1 cellular context compared by ENCODE assay signal in the genomic region with DNA sequence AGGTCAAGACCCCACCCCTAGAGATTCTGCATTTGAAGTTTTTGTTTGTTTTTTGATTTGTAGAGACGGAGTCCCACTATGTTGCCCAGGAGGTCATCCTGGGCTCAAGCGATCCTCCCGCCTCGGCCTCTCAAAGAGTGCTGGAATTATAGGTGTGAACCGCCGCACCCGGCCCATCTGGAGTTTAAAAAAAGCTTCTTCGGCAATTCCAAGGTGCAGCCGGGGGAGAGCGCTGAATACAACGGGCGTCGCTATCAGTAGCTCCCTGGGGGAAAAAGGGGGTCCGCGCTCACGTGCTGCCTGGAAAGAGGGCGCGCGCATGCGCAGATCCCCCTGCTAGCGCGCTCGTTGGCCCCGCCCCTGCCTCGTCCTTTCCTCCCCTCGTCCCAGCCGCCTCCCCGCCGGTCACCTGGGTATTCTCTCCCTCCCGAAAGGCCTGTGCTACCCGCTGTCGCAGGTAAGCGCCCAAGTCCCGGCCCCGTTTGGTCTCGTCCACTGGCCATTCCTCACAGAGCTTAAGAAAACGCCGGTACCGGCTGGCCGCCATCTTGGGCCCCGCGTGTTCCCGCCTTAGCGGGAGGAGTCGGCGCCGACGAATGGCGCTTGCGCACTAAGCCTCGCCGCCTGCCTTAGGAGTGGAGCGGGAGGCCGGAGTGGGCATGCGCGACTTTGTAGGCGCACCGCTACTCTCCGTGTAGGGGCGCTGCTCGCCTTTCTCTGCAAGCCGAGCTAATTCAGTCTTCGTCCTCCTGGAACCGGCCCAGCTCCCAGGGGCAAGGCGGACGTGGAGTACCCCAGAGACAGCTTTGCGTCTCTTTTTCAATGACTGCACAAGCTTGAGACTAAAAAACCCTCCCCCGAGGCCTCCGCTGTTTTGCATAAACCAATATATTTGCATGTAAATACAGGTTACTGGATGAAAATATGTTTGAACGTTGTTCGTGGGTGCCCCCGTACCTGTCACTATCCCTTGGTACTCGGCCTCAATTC.
A peak's percentile ranks its signal among the peaks of the same experiment; 100 is the strongest.
TF ChIP-seq lines count a peak whose summit lies in the region.

Gene UQCC2, minus strand, starts transcription at position 561 of the 990 bp plus-strand sequence. Its CDS starts 14 bp downstream, at position 547.

TF ChIP-seq in HepG2, 621 proteins besides CTCF, POLR2A, EP300 and RAD21 (continued from another document and continues in another):
- peak; percentile 94 for TF ChIP-seq ZNF350 (CRISPR knock-in tag; IDR thresholded peaks at IDR 0.05; ENCODE audit: borderline replicate concordance, low read depth)
- no peak for TF ChIP-seq HMGA1 (CRISPR knock-in tag; conservative IDR thresholded peaks at IDR 0.05)
- TF ChIP-seq ELF3 (CRISPR knock-in tag; IDR thresholded peaks at IDR 0.05), result peak; percentile 57
- peak; percentile 89; the same call in 1 of the 2 replicates for TF ChIP-seq ZNF235 (CRISPR knock-in tag; IDR thresholded peaks at IDR 0.05; ENCODE audit: borderline replicate concordance)
- TF ChIP-seq EHMT2 (IDR thresholded peaks at IDR 0.05; ENCODE audit: borderline replicate concordance, low read depth, low read length), result no peak
- TF ChIP-seq, protein P1, sequence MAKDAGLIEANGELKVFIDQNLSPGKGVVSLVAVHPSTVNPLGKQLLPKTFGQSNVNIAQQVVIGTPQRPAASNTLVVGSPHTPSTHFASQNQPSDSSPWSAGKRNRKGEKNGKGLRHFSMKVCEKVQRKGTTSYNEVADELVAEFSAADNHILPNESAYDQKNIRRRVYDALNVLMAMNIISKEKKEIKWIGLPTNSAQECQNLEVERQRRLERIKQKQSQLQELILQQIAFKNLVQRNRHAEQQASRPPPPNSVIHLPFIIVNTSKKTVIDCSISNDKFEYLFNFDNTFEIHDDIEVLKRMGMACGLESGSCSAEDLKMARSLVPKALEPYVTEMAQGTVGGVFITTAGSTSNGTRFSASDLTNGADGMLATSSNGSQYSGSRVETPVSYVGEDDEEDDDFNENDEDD (CRISPR knock-in tag; IDR thresholded peaks at IDR 0.05; ENCODE audit: borderline replicate concordance), result peak; percentile 95
- peak; percentile 88 for TF ChIP-seq ZBTB10 (CRISPR knock-in tag; IDR thresholded peaks at IDR 0.05; ENCODE audit: borderline replicate concordance)
- TF ChIP-seq KDM1A (CRISPR knock-in tag; IDR thresholded peaks at IDR 0.05), result no peak
- TF ChIP-seq GTF2F1 (IDR thresholded peaks at IDR 0.05; ENCODE audit: low read length), result no peak; the same call in 1 of the 2 replicates
- no peak; the same call in 1 of the 2 replicates for TF ChIP-seq ZBTB2 (CRISPR knock-in tag; IDR thresholded peaks at IDR 0.05; ENCODE audit: low read depth)
- TF ChIP-seq SATB2 (CRISPR knock-in tag; IDR thresholded peaks at IDR 0.05), result 0 out of 2 replicates have a peak, but pooled peaks have one; percentile 69
- TF ChIP-seq MAF1 (CRISPR knock-in tag; IDR thresholded peaks at IDR 0.05; ENCODE audit: borderline replicate concordance), result no peak
- peak; percentile 37 for TF ChIP-seq MLX (CRISPR knock-in tag; IDR thresholded peaks at IDR 0.05)
- peak; percentile 98 for TF ChIP-seq E2F1 (CRISPR knock-in tag; IDR thresholded peaks at IDR 0.05)
- peak; percentile 97 for TF ChIP-seq TAF1 (CRISPR knock-in tag; IDR thresholded peaks at IDR 0.05)
- TF ChIP-seq, protein P2, sequence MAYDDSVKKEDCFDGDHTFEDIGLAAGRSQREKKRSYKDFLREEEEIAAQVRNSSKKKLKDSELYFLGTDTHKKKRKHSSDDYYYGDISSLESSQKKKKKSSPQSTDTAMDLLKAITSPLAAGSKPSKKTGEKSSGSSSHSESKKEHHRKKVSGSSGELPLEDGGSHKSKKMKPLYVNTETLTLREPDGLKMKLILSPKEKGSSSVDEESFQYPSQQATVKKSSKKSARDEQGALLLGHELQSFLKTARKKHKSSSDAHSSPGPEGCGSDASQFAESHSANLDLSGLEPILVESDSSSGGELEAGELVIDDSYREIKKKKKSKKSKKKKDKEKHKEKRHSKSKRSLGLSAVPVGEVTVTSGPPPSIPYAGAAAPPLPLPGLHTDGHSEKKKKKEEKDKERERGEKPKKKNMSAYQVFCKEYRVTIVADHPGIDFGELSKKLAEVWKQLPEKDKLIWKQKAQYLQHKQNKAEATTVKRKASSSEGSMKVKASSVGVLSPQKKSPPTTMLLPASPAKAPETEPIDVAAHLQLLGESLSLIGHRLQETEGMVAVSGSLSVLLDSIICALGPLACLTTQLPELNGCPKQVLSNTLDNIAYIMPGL (CRISPR knock-in tag; IDR thresholded peaks at IDR 0.05; ENCODE audit: borderline replicate concordance in 1 of 2, low read depth in 1 of 2), result peak; percentile 87 to 92
- 0 out of 2 replicates have a peak, but pooled peaks have one; percentile 60 for TF ChIP-seq RELA (CRISPR knock-in tag; IDR thresholded peaks at IDR 0.05)
- no peak for TF ChIP-seq SUZ12 (IDR thresholded peaks at IDR 0.05; ENCODE audit: low read depth, low read length)
- peak; percentile 45; the same call in 1 of the 2 replicates for TF ChIP-seq ZNF441 (CRISPR knock-in tag; IDR thresholded peaks at IDR 0.05; ENCODE audit: borderline replicate concordance)
- TF ChIP-seq, protein P3, sequence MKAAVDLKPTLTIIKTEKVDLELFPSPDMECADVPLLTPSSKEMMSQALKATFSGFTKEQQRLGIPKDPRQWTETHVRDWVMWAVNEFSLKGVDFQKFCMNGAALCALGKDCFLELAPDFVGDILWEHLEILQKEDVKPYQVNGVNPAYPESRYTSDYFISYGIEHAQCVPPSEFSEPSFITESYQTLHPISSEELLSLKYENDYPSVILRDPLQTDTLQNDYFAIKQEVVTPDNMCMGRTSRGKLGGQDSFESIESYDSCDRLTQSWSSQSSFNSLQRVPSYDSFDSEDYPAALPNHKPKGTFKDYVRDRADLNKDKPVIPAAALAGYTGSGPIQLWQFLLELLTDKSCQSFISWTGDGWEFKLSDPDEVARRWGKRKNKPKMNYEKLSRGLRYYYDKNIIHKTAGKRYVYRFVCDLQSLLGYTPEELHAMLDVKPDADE (CRISPR knock-in tag; IDR thresholded peaks at IDR 0.05), result no peak
- no peak for TF ChIP-seq ATRX (CRISPR knock-in tag; IDR thresholded peaks at IDR 0.05; ENCODE audit: borderline replicate concordance)
- TF ChIP-seq CBX2 (IDR thresholded peaks at IDR 0.05; ENCODE audit: low read depth, low read length), result no peak
- TF ChIP-seq CBX2 (CRISPR knock-in tag; IDR thresholded peaks at IDR 0.05; ENCODE audit: low read depth), result peak; percentile 62
- peak; percentile 76 for TF ChIP-seq ZMYM4 (CRISPR knock-in tag; IDR thresholded peaks at IDR 0.05)
- TF ChIP-seq NBN (conservative IDR thresholded peaks at IDR 0.05), result no peak
- TF ChIP-seq ZNF124 (CRISPR knock-in tag; IDR thresholded peaks at IDR 0.05), result peak; percentile 57
- no peak for TF ChIP-seq ZNF674 (CRISPR knock-in tag; IDR thresholded peaks at IDR 0.05; ENCODE audit: low read depth)
- TF ChIP-seq NR0B2 (CRISPR knock-in tag; IDR thresholded peaks at IDR 0.05), result peak; percentile 70
- TF ChIP-seq MYNN (CRISPR knock-in tag; IDR thresholded peaks at IDR 0.05; ENCODE audit: low read depth), result peak; percentile 94; the same call in 1 of the 2 replicates
- TF ChIP-seq ZNF552 (CRISPR knock-in tag; IDR thresholded peaks at IDR 0.05; ENCODE audit: borderline replicate concordance), result no peak; the same call in 1 of the 2 replicates
- TF ChIP-seq SOX6 (IDR thresholded peaks at IDR 0.05), result no peak
- peak; percentile 80 for TF ChIP-seq SOX6 (CRISPR knock-in tag; IDR thresholded peaks at IDR 0.05)
- TF ChIP-seq ZMYM3 (CRISPR knock-in tag; IDR thresholded peaks at IDR 0.05), result peak; percentile 36; the same call in 1 of the 2 replicates
- TF ChIP-seq ZNF83 (CRISPR knock-in tag; IDR thresholded peaks at IDR 0.05; ENCODE audit: borderline replicate concordance), result no peak
- TF ChIP-seq SRSF1 (optimal IDR thresholded peaks at IDR 0.05; ENCODE audit: low read depth, low read length), result peak; percentile 95
- peak; percentile 95 for TF ChIP-seq HOXA3 (CRISPR knock-in tag; IDR thresholded peaks at IDR 0.05)
- TF ChIP-seq ZNF33B (CRISPR knock-in tag; IDR thresholded peaks at IDR 0.05), result peak; percentile 93
- peak; percentile 59; the same call in 1 of the 2 replicates for TF ChIP-seq HOXD1 (CRISPR knock-in tag; IDR thresholded peaks at IDR 0.05)
- TF ChIP-seq NONO (IDR thresholded peaks at IDR 0.05), result no peak
- peak; percentile 76 for TF ChIP-seq NONO (CRISPR knock-in tag; conservative IDR thresholded peaks at IDR 0.05)
- TF ChIP-seq, protein P4, sequence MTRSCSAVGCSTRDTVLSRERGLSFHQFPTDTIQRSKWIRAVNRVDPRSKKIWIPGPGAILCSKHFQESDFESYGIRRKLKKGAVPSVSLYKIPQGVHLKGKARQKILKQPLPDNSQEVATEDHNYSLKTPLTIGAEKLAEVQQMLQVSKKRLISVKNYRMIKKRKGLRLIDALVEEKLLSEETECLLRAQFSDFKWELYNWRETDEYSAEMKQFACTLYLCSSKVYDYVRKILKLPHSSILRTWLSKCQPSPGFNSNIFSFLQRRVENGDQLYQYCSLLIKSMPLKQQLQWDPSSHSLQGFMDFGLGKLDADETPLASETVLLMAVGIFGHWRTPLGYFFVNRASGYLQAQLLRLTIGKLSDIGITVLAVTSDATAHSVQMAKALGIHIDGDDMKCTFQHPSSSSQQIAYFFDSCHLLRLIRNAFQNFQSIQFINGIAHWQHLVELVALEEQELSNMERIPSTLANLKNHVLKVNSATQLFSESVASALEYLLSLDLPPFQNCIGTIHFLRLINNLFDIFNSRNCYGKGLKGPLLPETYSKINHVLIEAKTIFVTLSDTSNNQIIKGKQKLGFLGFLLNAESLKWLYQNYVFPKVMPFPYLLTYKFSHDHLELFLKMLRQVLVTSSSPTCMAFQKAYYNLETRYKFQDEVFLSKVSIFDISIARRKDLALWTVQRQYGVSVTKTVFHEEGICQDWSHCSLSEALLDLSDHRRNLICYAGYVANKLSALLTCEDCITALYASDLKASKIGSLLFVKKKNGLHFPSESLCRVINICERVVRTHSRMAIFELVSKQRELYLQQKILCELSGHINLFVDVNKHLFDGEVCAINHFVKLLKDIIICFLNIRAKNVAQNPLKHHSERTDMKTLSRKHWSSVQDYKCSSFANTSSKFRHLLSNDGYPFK (CRISPR knock-in tag; IDR thresholded peaks at IDR 0.05; ENCODE audit: borderline replicate concordance), result peak; percentile 94
- peak; percentile 96; the same call in 1 of the 2 replicates for TF ChIP-seq ZNF230 (CRISPR knock-in tag; IDR thresholded peaks at IDR 0.05)
- 0 out of 2 replicates have a peak, but pooled peaks have one; percentile 88 for TF ChIP-seq CAMTA2 (CRISPR knock-in tag; IDR thresholded peaks at IDR 0.05; ENCODE audit: borderline replicate concordance)
- peak; percentile 96; the same call in 1 of the 2 replicates for TF ChIP-seq ZNF354B (CRISPR knock-in tag; IDR thresholded peaks at IDR 0.05)
- no peak for TF ChIP-seq NFYC (CRISPR knock-in tag; IDR thresholded peaks at IDR 0.05)
- peak; percentile 98 for TF ChIP-seq BORCS8-MEF2B (CRISPR knock-in tag; IDR thresholded peaks at IDR 0.05)
